In the genomic region with DNA sequence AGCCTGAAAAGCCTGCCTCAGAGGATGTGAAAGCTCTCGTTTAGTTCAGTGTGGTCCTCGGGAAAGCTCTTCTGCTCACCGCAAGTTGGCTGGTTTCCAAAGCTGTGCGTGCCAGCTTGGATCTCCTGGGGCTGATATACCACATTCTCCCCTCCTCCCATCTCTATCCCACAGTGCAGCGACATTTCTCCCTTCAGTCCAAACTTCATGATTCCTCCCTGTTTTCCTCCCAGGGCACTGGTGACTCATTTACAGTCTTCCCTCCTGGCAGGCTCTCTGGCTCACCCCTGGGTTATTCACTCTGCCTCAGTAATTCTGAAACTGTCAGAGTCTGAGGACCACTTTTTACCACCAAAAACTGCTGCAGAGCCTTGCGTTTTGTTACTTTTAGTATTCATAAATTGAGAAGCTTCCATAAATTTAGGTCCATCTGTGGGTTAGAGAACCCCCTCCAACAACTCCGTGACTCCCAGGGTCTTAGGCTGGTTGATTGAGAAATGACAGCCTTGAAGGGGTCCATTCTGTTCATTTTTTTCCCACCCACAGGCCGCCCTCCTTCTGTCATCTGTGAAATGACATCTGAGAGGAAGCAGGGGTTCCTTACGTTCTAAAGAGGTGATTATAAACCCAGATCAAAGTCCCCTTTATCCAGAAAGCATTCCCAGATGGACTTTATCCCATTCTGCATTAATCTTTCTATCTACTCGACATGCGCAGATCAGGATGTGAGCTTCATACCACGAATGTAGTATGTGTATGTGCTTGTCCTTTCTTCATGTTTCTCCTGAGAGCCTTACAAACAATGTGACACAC, we compare ENCODE assay signal across 1 cellular context.
A peak's percentile ranks its signal among the peaks of the same experiment; 100 is the strongest.
TF ChIP-seq lines count a peak whose summit lies in the region.

No MANE protein-coding gene starts in this region.

TF ChIP-seq in HepG2, 621 proteins besides CTCF, POLR2A, EP300 and RAD21 (continued from another document and continues in another):
- TF ChIP-seq POLR2AphosphoS5 (IDR thresholded peaks at IDR 0.05; ENCODE audit: low read depth, low read length) (no peak), ZNF337 (CRISPR knock-in tag; IDR thresholded peaks at IDR 0.05; ENCODE audit: borderline replicate concordance, low read depth) (no peak), ZKSCAN5 (CRISPR knock-in tag; IDR thresholded peaks at IDR 0.05) (no peak), SRF (IDR thresholded peaks at IDR 0.05; ENCODE audit: low read depth, low read length) (no peak), SSRP1 (CRISPR knock-in tag; IDR thresholded peaks at IDR 0.05) (no peak), ZBTB7B (CRISPR knock-in tag; IDR thresholded peaks at IDR 0.05) (0 out of 2 replicates have a peak, but pooled peaks have one; percentile 17), SOX6 (IDR thresholded peaks at IDR 0.05) (no peak), SOX6 (CRISPR knock-in tag; IDR thresholded peaks at IDR 0.05) (peak; percentile 17; the same call in 1 of the 2 replicates), RFXANK (CRISPR knock-in tag; IDR thresholded peaks at IDR 0.05) (no peak), ELF1 (CRISPR knock-in tag; IDR thresholded peaks at IDR 0.05) (no peak), MXI1 (IDR thresholded peaks at IDR 0.05; ENCODE audit: borderline replicate concordance, low read depth, low read length) (no peak), ZNF792 (CRISPR knock-in tag; IDR thresholded peaks at IDR 0.05) (0 out of 2 replicates have a peak, but pooled peaks have one; percentile 49), RARA (CRISPR knock-in tag; IDR thresholded peaks at IDR 0.05) (no peak), ZNF605 (CRISPR knock-in tag; IDR thresholded peaks at IDR 0.05) (peak; percentile 62; the same call in 1 of the 2 replicates), RXRB (CRISPR knock-in tag; IDR thresholded peaks at IDR 0.05; ENCODE audit: borderline replicate concordance) (0 out of 2 replicates have a peak, but pooled peaks have one; percentile 8), KLF15 (CRISPR knock-in tag; IDR thresholded peaks at IDR 0.05; ENCODE audit: borderline replicate concordance) (no peak), HNF4G (IDR thresholded peaks at IDR 0.05; ENCODE audit: borderline replicate concordance, low read depth, low read length) (peak; percentile 61; the same call in 1 of the 2 replicates), HNF4G (CRISPR knock-in tag; IDR thresholded peaks at IDR 0.05; ENCODE audit: borderline replicate concordance, low read depth) (no peak), TBL1XR1 (IDR thresholded peaks at IDR 0.05; ENCODE audit: borderline replicate concordance, low read length, partially characterized antibody) (no peak), FOSL1 (CRISPR knock-in tag; IDR thresholded peaks at IDR 0.05; ENCODE audit: borderline replicate concordance) (peak; percentile 69; the same call in 1 of the 2 replicates), NFE2L2 (IDR thresholded peaks at IDR 0.05; ENCODE audit: low read length) (no peak), KDM5B (CRISPR knock-in tag; IDR thresholded peaks at IDR 0.05; ENCODE audit: borderline replicate concordance) (no peak), MTF2 (CRISPR knock-in tag; IDR thresholded peaks at IDR 0.05; ENCODE audit: borderline replicate concordance) (no peak), ZNF101 (CRISPR knock-in tag; IDR thresholded peaks at IDR 0.05; ENCODE audit: borderline replicate concordance, low read depth) (no peak), CREM (IDR thresholded peaks at IDR 0.05) (no peak), CREM (CRISPR knock-in tag; IDR thresholded peaks at IDR 0.05) (no peak), PRMT3 (CRISPR knock-in tag; IDR thresholded peaks at IDR 0.05; ENCODE audit: borderline replicate concordance, low read depth) (no peak), SP1 (IDR thresholded peaks at IDR 0.05) (no peak), SP1 (CRISPR knock-in tag; IDR thresholded peaks at IDR 0.05) (no peak), CREB1 (IDR thresholded peaks at IDR 0.05) (no peak), CREB1 (CRISPR knock-in tag; IDR thresholded peaks at IDR 0.05) (peak; percentile 22; the same call in 1 of the 2 replicates), SOX13 (IDR thresholded peaks at IDR 0.05) (no peak), SOX13 (CRISPR knock-in tag; conservative IDR thresholded peaks at IDR 0.05 in 1 of 2, IDR thresholded peaks at IDR 0.05 in 1 of 2) (peak in 1 of 2 experiments; percentile 35; a peak in 1 of 4 replicates), SIX1 (CRISPR knock-in tag; IDR thresholded peaks at IDR 0.05; ENCODE audit: borderline replicate concordance) (no peak), ZNF3 (CRISPR knock-in tag; IDR thresholded peaks at IDR 0.05) (0 out of 2 replicates have a peak, but pooled peaks have one; percentile 29), PITX1 (CRISPR knock-in tag; IDR thresholded peaks at IDR 0.05) (no peak), ELF3 (CRISPR knock-in tag; IDR thresholded peaks at IDR 0.05) (peak; percentile 55; the same call in 1 of the 2 replicates), XRCC5 (optimal IDR thresholded peaks at IDR 0.05; ENCODE audit: low read length) (peak; percentile 15), GATAD2A (CRISPR knock-in tag; IDR thresholded peaks at IDR 0.05) (peak; percentile 53)
- TF ChIP-seq, protein P1, sequence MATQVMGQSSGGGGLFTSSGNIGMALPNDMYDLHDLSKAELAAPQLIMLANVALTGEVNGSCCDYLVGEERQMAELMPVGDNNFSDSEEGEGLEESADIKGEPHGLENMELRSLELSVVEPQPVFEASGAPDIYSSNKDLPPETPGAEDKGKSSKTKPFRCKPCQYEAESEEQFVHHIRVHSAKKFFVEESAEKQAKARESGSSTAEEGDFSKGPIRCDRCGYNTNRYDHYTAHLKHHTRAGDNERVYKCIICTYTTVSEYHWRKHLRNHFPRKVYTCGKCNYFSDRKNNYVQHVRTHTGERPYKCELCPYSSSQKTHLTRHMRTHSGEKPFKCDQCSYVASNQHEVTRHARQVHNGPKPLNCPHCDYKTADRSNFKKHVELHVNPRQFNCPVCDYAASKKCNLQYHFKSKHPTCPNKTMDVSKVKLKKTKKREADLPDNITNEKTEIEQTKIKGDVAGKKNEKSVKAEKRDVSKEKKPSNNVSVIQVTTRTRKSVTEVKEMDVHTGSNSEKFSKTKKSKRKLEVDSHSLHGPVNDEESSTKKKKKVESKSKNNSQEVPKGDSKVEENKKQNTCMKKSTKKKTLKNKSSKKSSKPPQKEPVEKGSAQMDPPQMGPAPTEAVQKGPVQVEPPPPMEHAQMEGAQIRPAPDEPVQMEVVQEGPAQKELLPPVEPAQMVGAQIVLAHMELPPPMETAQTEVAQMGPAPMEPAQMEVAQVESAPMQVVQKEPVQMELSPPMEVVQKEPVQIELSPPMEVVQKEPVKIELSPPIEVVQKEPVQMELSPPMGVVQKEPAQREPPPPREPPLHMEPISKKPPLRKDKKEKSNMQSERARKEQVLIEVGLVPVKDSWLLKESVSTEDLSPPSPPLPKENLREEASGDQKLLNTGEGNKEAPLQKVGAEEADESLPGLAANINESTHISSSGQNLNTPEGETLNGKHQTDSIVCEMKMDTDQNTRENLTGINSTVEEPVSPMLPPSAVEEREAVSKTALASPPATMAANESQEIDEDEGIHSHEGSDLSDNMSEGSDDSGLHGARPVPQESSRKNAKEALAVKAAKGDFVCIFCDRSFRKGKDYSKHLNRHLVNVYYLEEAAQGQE (IDR thresholded peaks at IDR 0.05; ENCODE audit: borderline replicate concordance in 1 of 2, low read depth in 1 of 2, low read length in 2 of 2) = no peak
- TF ChIP-seq, protein P2, sequence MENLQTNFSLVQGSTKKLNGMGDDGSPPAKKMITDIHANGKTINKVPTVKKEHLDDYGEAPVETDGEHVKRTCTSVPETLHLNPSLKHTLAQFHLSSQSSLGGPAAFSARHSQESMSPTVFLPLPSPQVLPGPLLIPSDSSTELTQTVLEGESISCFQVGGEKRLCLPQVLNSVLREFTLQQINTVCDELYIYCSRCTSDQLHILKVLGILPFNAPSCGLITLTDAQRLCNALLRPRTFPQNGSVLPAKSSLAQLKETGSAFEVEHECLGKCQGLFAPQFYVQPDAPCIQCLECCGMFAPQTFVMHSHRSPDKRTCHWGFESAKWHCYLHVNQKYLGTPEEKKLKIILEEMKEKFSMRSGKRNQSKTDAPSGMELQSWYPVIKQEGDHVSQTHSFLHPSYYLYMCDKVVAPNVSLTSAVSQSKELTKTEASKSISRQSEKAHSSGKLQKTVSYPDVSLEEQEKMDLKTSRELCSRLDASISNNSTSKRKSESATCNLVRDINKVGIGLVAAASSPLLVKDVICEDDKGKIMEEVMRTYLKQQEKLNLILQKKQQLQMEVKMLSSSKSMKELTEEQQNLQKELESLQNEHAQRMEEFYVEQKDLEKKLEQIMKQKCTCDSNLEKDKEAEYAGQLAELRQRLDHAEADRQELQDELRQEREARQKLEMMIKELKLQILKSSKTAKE (CRISPR knock-in tag; IDR thresholded peaks at IDR 0.05; ENCODE audit: borderline replicate concordance) = no peak
- TF ChIP-seq, protein P3, sequence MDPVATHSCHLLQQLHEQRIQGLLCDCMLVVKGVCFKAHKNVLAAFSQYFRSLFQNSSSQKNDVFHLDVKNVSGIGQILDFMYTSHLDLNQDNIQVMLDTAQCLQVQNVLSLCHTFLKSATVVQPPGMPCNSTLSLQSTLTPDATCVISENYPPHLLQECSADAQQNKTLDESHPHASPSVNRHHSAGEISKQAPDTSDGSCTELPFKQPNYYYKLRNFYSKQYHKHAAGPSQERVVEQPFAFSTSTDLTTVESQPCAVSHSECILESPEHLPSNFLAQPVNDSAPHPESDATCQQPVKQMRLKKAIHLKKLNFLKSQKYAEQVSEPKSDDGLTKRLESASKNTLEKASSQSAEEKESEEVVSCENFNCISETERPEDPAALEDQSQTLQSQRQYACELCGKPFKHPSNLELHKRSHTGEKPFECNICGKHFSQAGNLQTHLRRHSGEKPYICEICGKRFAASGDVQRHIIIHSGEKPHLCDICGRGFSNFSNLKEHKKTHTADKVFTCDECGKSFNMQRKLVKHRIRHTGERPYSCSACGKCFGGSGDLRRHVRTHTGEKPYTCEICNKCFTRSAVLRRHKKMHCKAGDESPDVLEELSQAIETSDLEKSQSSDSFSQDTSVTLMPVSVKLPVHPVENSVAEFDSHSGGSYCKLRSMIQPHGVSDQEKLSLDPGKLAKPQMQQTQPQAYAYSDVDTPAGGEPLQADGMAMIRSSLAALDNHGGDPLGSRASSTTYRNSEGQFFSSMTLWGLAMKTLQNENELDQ (CRISPR knock-in tag; IDR thresholded peaks at IDR 0.05; ENCODE audit: borderline replicate concordance) = no peak
- TF ChIP-seq, protein P4, sequence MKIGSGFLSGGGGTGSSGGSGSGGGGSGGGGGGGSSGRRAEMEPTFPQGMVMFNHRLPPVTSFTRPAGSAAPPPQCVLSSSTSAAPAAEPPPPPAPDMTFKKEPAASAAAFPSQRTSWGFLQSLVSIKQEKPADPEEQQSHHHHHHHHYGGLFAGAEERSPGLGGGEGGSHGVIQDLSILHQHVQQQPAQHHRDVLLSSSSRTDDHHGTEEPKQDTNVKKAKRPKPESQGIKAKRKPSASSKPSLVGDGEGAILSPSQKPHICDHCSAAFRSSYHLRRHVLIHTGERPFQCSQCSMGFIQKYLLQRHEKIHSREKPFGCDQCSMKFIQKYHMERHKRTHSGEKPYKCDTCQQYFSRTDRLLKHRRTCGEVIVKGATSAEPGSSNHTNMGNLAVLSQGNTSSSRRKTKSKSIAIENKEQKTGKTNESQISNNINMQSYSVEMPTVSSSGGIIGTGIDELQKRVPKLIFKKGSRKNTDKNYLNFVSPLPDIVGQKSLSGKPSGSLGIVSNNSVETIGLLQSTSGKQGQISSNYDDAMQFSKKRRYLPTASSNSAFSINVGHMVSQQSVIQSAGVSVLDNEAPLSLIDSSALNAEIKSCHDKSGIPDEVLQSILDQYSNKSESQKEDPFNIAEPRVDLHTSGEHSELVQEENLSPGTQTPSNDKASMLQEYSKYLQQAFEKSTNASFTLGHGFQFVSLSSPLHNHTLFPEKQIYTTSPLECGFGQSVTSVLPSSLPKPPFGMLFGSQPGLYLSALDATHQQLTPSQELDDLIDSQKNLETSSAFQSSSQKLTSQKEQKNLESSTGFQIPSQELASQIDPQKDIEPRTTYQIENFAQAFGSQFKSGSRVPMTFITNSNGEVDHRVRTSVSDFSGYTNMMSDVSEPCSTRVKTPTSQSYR (CRISPR knock-in tag; IDR thresholded peaks at IDR 0.05; ENCODE audit: borderline replicate concordance) = peak; percentile 83
- TF ChIP-seq, protein P5, sequence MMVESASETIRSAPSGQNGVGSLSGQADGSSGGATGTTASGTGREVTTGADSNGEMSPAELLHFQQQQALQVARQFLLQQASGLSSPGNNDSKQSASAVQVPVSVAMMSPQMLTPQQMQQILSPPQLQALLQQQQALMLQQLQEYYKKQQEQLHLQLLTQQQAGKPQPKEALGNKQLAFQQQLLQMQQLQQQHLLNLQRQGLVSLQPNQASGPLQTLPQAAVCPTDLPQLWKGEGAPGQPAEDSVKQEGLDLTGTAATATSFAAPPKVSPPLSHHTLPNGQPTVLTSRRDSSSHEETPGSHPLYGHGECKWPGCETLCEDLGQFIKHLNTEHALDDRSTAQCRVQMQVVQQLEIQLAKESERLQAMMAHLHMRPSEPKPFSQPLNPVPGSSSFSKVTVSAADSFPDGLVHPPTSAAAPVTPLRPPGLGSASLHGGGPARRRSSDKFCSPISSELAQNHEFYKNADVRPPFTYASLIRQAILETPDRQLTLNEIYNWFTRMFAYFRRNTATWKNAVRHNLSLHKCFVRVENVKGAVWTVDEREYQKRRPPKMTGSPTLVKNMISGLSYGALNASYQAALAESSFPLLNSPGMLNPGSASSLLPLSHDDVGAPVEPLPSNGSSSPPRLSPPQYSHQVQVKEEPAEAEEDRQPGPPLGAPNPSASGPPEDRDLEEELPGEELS (CRISPR knock-in tag; IDR thresholded peaks at IDR 0.05) = no peak
- TF ChIP-seq, protein P6, sequence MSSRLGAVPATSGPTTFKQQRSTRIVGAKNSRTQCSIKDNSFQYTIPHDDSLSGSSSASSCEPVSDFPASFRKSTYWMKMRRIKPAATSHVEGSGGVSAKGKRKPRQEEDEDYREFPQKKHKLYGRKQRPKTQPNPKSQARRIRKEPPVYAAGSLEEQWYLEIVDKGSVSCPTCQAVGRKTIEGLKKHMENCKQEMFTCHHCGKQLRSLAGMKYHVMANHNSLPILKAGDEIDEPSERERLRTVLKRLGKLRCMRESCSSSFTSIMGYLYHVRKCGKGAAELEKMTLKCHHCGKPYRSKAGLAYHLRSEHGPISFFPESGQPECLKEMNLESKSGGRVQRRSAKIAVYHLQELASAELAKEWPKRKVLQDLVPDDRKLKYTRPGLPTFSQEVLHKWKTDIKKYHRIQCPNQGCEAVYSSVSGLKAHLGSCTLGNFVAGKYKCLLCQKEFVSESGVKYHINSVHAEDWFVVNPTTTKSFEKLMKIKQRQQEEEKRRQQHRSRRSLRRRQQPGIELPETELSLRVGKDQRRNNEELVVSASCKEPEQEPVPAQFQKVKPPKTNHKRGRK (CRISPR knock-in tag; IDR thresholded peaks at IDR 0.05) = no peak
- TF ChIP-seq, protein P7, sequence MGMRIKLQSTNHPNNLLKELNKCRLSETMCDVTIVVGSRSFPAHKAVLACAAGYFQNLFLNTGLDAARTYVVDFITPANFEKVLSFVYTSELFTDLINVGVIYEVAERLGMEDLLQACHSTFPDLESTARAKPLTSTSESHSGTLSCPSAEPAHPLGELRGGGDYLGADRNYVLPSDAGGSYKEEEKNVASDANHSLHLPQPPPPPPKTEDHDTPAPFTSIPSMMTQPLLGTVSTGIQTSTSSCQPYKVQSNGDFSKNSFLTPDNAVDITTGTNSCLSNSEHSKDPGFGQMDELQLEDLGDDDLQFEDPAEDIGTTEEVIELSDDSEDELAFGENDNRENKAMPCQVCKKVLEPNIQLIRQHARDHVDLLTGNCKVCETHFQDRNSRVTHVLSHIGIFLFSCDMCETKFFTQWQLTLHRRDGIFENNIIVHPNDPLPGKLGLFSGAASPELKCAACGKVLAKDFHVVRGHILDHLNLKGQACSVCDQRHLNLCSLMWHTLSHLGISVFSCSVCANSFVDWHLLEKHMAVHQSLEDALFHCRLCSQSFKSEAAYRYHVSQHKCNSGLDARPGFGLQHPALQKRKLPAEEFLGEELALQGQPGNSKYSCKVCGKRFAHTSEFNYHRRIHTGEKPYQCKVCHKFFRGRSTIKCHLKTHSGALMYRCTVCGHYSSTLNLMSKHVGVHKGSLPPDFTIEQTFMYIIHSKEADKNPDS (CRISPR knock-in tag; IDR thresholded peaks at IDR 0.05) = no peak
